ENCODE assay signal across 32 cellular contexts in the genomic region with DNA sequence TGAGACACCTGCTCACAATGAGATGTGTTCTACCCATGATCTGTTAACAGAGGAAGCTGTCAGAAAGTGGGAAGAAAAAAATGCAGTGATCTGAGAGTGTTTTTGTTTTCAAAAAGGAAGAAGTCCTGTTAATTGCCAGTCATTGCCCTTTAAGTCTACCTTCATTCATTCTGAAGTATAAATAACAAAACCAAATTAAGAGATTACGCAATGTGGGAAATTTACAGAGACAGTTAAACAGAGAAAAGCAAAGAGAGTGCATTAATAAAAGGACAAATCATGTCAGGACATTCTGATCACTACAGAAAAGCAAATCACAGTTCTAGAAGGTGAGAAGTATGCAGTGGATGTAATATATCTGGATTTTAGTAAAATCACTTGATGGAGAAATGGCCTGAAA.
"Had no signal": no experiment of that assay in that cellular context is flagged by ENCODE, and none has a peak within 500 bp of the region (broad histone marks: within the 10 kb centered on the region; RNA-seq: fewer than 3 reads in every experiment).

No MANE protein-coding gene starts in this region.

- DNase-seq: hypothalamus; immature natural killer cell; kidney; left colon; left lung; lower lobe of right lung; mesendoderm; naive B cell; natural killer cell; nephron progenitor cell; occipital lobe; psoas muscle; stimulated activated CD4-positive, alpha-beta T cell treated with anti-CD3 and anti-CD28 coated beads, Interleukin-12 subunit alpha, Interleukin-12 subunit beta, amount 100 ng/mL, for 4 hours; stimulated activated CD4-positive, alpha-beta T cell treated with anti-CD3 and anti-CD28 coated beads, Interleukin-15, amount 100 ng/mL, for 24 hours; stimulated activated CD4-positive, alpha-beta T cell treated with anti-CD3 and anti-CD28 coated beads, Interleukin-2, amount 100 ng/mL, for 24 hours; stimulated activated CD4-positive, alpha-beta T cell treated with anti-CD3 and anti-CD28 coated beads, Interleukin-4, amount 100 ng/mL, for 1 hour; stimulated activated naive B cell treated with anti-CD40 and anti-IgM and Interleukin-4, amounts not matched to agents 10 μg/mL and 1 μg/mL and 100 μg/mL, for 72 hours; stimulated activated naive CD8-positive, alpha-beta T cell treated with anti-CD3 and anti-CD28 coated beads, Interleukin-15, Interleukin-2, amounts not matched to agents 100 U/mL and 50 U/mL, for 24 hours; stomach; testis; thyroid gland; transverse colon; upper lobe of left lung had no signal

- H3K27me3 ChIP-seq: left lung, neural progenitor cell, right atrium auricular region, testis, thyroid gland, transverse colon, upper lobe of left lung, vagina had no signal

- H3K36me3 Mint-ChIP-seq: immature natural killer cell; mesothelial cell of epicardium; naive B cell; natural killer cell; neural progenitor cell; stimulated activated naive B cell treated with anti-CD40 and anti-IgM and Interleukin-4, amounts not matched to agents 10 μg/mL and 1 μg/mL and 100 μg/mL, for 72 hours had no signal

- FAIRE-seq: islet of Langerhans, kidney had no signal

- H3K4me1 ChIP-seq: left lung, lower lobe of right lung, parathyroid adenoma, psoas muscle, right atrium auricular region, stomach, thyroid gland, transverse colon, upper lobe of left lung, vagina had no signal

- H3K4me1 Mint-ChIP-seq: immature natural killer cell; naive B cell; natural killer cell; stimulated activated naive B cell treated with anti-CD40 and anti-IgM and Interleukin-4, amounts not matched to agents 10 μg/mL and 1 μg/mL and 100 μg/mL, for 72 hours had no signal

- ATAC-seq: left colon; left lung; lower lobe of right lung; natural killer cell; psoas muscle; sciatic nerve; stimulated activated naive B cell treated with anti-CD40 and anti-IgM and Interleukin-4, amounts not matched to agents 10 μg/mL and 1 μg/mL and 100 μg/mL, for 72 hours; stimulated activated naive CD8-positive, alpha-beta T cell treated with anti-CD3 and anti-CD28 coated beads, Interleukin-15, Interleukin-2, amounts not matched to agents 100 U/mL and 50 U/mL, for 24 hours had no signal

- H3K9me3 Mint-ChIP-seq: natural killer cell; nephron progenitor cell; neural progenitor cell; stimulated activated naive B cell treated with anti-CD40 and anti-IgM and Interleukin-4, amounts not matched to agents 10 μg/mL and 1 μg/mL and 100 μg/mL, for 72 hours had no signal

- H2AFZ ChIP-seq: neural progenitor cell, parathyroid adenoma had no signal

- H3K36me3 ChIP-seq: left lung, lower lobe of right lung, neural progenitor cell, neutrophil, right atrium auricular region, stomach, thyroid gland, transverse colon, upper lobe of left lung, vagina had no signal

- H3K27ac ChIP-seq: left lung, lower lobe of right lung, neural progenitor cell, neutrophil, parathyroid adenoma, psoas muscle, right atrium auricular region, skin epidermis, stomach, testis, thyroid gland, transverse colon, upper lobe of left lung, vagina had no signal

- H3K27ac Mint-ChIP-seq: immature natural killer cell; mesothelial cell of epicardium; naive B cell; natural killer cell; nephron progenitor cell; neural progenitor cell; stimulated activated naive B cell treated with anti-CD40 and anti-IgM and Interleukin-4, amounts not matched to agents 10 μg/mL and 1 μg/mL and 100 μg/mL, for 72 hours had no signal

- H3K9ac ChIP-seq: neural progenitor cell, parathyroid adenoma had no signal

- H3K4me2 ChIP-seq: neural progenitor cell had no signal

- H3K4me3 ChIP-seq: left lung, lower lobe of right lung, neural progenitor cell, psoas muscle, right atrium auricular region, skin epidermis, stomach, testis, thyroid gland, transverse colon, upper lobe of left lung, vagina had no signal

- H3K9me3 ChIP-seq: left lung, lower lobe of right lung, neutrophil, psoas muscle, right atrium auricular region, stomach, testis, thyroid gland, transverse colon, upper lobe of left lung, vagina had no signal

- H3K4me3 Mint-ChIP-seq: immature natural killer cell; mesothelial cell of epicardium; naive B cell; natural killer cell; nephron progenitor cell; neural progenitor cell; stimulated activated naive B cell treated with anti-CD40 and anti-IgM and Interleukin-4, amounts not matched to agents 10 μg/mL and 1 μg/mL and 100 μg/mL, for 72 hours had no signal

- H3K79me2 ChIP-seq: parathyroid adenoma had no signal
